In genomic region chr4:5206391-5206790, GRCh38 we compare ENCODE assay signal across 9 cellular contexts.
DNase-seq lines count a peak whose midpoint lies in the region; ATAC-seq, FAIRE-seq and TF ChIP-seq lines count a peak whose summit lies in the region.
"Had no signal": no experiment of that assay in that cellular context is flagged by ENCODE, and none has a peak within 500 bp of the region (broad histone marks: within the 10 kb centered on the region; RNA-seq: fewer than 3 reads in every experiment).

No MANE protein-coding gene starts in this region.

- H3K4me2 ChIP-seq in A549 = no peak overlapping the region

- peak in 1 of 2 experiments; percentile 9 for DNase-seq in A549 (ENCODE audit: low read depth in 1 of 2, low spot score in 1 of 2)
- DNase-seq in HT1080 (ENCODE audit: low read depth) = peak; percentile 90
- DNase-seq in amygdala (lab: John Stamatoyannopoulos, UW) = peak in 54 of 56 donors; percentile 3 to 87 (median 61)
- DNase-seq in islet precursor cell = peak; percentile 67
- no peak for DNase-seq in RPMI8226
- no peak for DNase-seq in SHP77 (lab: John Stamatoyannopoulos, UW)
- DNase-seq in HT-29 (ENCODE audit: low spot score) = no peak
- DNase-seq in NCI-H1694 treated with DMSO at 0.1 percent for 48 hours (lab: John Stamatoyannopoulos, UW) = no peak
- DNase-seq: Calu3 had no signal

- H3K4me1 ChIP-seq in A549 = peaks cover 7% of the 10 kb centered on the region; the same call in 1 of the 3 replicates

- no peak overlapping the region for H3K4me3 ChIP-seq in A549

- no peaks in the 10 kb centered on the region for H3K9me3 ChIP-seq in A549

- WGBS in A549 (ENCODE audit: missing lambda C conversion rate) = 60% methylated on average over 8 of the region's 9 CpGs

- CTCF ChIA-PET in A549 (lab: Yijun Ruan, JAX) = interaction anchor here (1.0 kb wide), 1 partner anchor 10 kb away, joined by 3 read pairs; no protein-coding TSS in a partner anchor

- POLR2A ChIA-PET in A549 (lab: Yijun Ruan, JAX) = no interaction called here

- TF ChIP-seq RAD21 in A549 (conservative IDR thresholded peaks at IDR 0.05 in 1 of 2, IDR thresholded peaks at IDR 0.05 in 1 of 2) = no peak

- no peak for FAIRE-seq in A549 (lab: Jason Lieb, UNC)

- no peak for TF ChIP-seq EP300 in A549 (IDR thresholded peaks at IDR 0.05)

- TF ChIP-seq POLR2A in A549 (IDR thresholded peaks at IDR 0.05; ENCODE audit: low read length) = no peak

- no peak; a peak in 1 of 6 replicates for ATAC-seq in A549

- H3K27ac ChIP-seq in A549 = no peak overlapping the region

- no peak for TF ChIP-seq CTCF in A549 (IDR thresholded peaks at IDR 0.05)

TF ChIP-seq in A549, 52 proteins besides CTCF, POLR2A, EP300 and RAD21:
- TF ChIP-seq CHD2 (IDR thresholded peaks at IDR 0.05; ENCODE audit: low read length, partially characterized antibody) (no peak), HDAC2 (IDR thresholded peaks at IDR 0.05) (no peak), FOSL2 (IDR thresholded peaks at IDR 0.05) (no peak), FOSL2 (CRISPR knock-in tag; IDR thresholded peaks at IDR 0.05) (peak; percentile 51; the same call in 1 of the 2 replicates), HES2 (IDR thresholded peaks at IDR 0.05) (no peak), JUNB (IDR thresholded peaks at IDR 0.05) (no peak), EHF (CRISPR knock-in tag; IDR thresholded peaks at IDR 0.05) (no peak)
- TF ChIP-seq, protein P1, sequence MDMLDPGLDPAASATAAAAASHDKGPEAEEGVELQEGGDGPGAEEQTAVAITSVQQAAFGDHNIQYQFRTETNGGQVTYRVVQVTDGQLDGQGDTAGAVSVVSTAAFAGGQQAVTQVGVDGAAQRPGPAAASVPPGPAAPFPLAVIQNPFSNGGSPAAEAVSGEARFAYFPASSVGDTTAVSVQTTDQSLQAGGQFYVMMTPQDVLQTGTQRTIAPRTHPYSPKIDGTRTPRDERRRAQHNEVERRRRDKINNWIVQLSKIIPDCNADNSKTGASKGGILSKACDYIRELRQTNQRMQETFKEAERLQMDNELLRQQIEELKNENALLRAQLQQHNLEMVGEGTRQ (IDR thresholded peaks at IDR 0.05) = no peak

Comparison
In these comparisons a context has a peak if more than half of its experiments do, and no peak if none do; other contexts are left out.
1. DNase-seq: peak in HT1080 (single experiment), amygdala (54 of 56) and islet precursor cell (single experiment); none in RPMI8226 (single experiment), SHP77 (0 of 2), HT-29 (single experiment) and NCI-H1694 treated with DMSO at 0.1 percent for 48 hours (single experiment).